ENCODE assay signal across 1 cellular context in genomic region chr11:69588270-69588669, GRCh38.
TF ChIP-seq lines count a peak whose summit lies in the region.

No MANE protein-coding gene starts in this region.

TF ChIP-seq in HepG2, 621 proteins besides CTCF, POLR2A, EP300 and RAD21:
- TF ChIP-seq STAG1 (CRISPR knock-in tag; IDR thresholded peaks at IDR 0.05) (peak; percentile 31; the same call in 1 of the 2 replicates), ZNF224 (CRISPR knock-in tag; IDR thresholded peaks at IDR 0.05) (no peak), ZSCAN29 (CRISPR knock-in tag; conservative IDR thresholded peaks at IDR 0.05) (no peak)
